In the genomic region with DNA sequence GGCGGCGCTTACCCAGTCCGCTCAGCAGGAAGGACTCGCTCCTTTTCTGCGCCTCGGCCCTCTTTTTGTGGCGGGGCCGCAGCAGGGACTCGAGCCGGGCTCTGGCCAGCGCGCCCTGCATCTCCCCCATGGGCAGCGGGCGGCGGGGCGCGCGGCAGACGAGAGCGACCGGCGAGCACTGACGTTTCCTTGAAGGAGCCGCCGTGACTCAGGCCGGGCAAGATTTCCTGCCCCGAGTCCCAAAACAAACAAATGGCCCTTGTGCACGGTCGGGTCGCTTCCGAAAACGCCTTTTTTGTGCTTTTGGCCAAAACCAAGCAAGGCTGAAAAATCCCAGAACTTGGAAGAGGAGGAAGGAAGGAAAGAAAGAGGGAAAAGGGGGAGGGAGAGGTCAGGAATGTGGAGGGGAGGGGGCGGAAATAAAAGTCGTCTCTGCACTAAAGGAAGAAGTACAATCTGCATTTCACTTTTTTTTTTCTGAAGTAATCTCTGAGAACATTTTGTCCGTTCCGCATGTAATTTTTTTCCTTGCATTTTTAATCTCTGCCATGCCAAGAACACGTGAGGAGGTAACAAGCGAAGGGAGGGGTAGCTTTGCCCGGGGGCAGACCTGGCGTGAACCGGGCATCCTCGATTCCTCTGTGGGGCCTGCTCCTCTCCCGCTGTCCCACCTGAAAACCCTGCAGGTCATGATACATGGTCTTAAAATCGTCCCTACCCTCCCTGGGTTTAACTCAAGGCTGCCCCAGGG, we compare ENCODE assay signal across 8 cellular contexts.
A peak's percentile ranks its signal among the peaks of the same experiment; 100 is the strongest.
DNase-seq lines count a peak whose midpoint lies in the region; ATAC-seq, FAIRE-seq and TF ChIP-seq lines count a peak whose summit lies in the region.

No MANE protein-coding gene starts in this region.

- no peaks in the 10 kb centered on the region; the same call in 1 of the 2 replicates for H3K36me3 ChIP-seq in HAP-1 (replicated peaks)
- peaks cover 36% of the 10 kb centered on the region for H3K36me3 ChIP-seq in neutrophil
- H3K36me3 ChIP-seq in upper lobe of right lung, result peaks cover 33% of the 10 kb centered on the region

- H3K4me3 ChIP-seq in HAP-1, result peak overlapping the region; percentile 59
- peak overlapping the region; percentile 83 to 99 for H3K4me3 ChIP-seq in neutrophil (ENCODE audit: low read depth in 1 of 2, low read length in 1 of 2)
- H3K4me3 ChIP-seq in upper lobe of right lung, result peak overlapping the region; percentile 66

- in situ Hi-C loops in HAP-1 (cut with MboI; ENCODE audit: low sequenced_read_pairs), result no loop called here

- FAIRE-seq in HTR-8/SVneo (lab: Jason Lieb, UNC), result no peak

- DNase-seq in ELR (ENCODE audit: low read depth) (peak; percentile 83), HAP-1 (ENCODE audit: low spot score in 2 of 2) (no peak), NCI-H2196 treated with DMSO at 0.1 percent for 48 hours (lab: John Stamatoyannopoulos, UW; ENCODE audit: unreplicated experiment) (peak; percentile 37), germinal center (ENCODE audit: low spot score) (peak; percentile 59), upper lobe of right lung (peak; percentile 90), HTR-8/SVneo (ENCODE audit: insufficient read length, low spot score) (no peak)
- DNase-seq in activated effector memory CD4-positive, alpha-beta T cell treated with anti-CD3 and anti-CD28 coated beads, Interleukin-2, amount 50 U/mL, for 16 hours, result peak; percentile 81

- H3K9me3 ChIP-seq in HAP-1 (no peaks in the 10 kb centered on the region), neutrophil (peaks cover 6% of the 10 kb centered on the region), upper lobe of right lung (no peaks in the 10 kb centered on the region)

- intact Hi-C loops in upper lobe of right lung (cut with DNase I), result loop anchor here (10.0 kb wide), 1 partner anchor 469 kb away; no protein-coding TSS in a partner anchor

- no peaks in the 10 kb centered on the region for H3K27me3 ChIP-seq in HAP-1 (ENCODE audit: low read depth)
- H3K27me3 ChIP-seq in neutrophil, result no peaks in the 10 kb centered on the region
- H3K27me3 ChIP-seq in upper lobe of right lung, result no peaks in the 10 kb centered on the region

- TF ChIP-seq CTCF in neutrophil (IDR thresholded peaks at IDR 0.05) (no peak), upper lobe of right lung (IDR thresholded peaks at IDR 0.05) (no peak)

- H3K27ac ChIP-seq in neutrophil (peak overlapping the region; percentile 100), upper lobe of right lung (peak overlapping the region; percentile 99)

- ATAC-seq in upper lobe of right lung, result peak; percentile 57

- H3K4me1 ChIP-seq in HAP-1, result peaks cover 10% of the 10 kb centered on the region; the same call in 1 of the 2 replicates
- peaks cover 54 to 61% of the 10 kb centered on the region in 2 experiments for H3K4me1 ChIP-seq in neutrophil (ENCODE audit: control insufficient read depth in 1 of 2, insufficient read depth in 1 of 2, low read depth in 1 of 2, low read length in 1 of 2)
- peaks cover 42% of the 10 kb centered on the region for H3K4me1 ChIP-seq in upper lobe of right lung

Comparison
In these comparisons a context has a peak if more than half of its experiments do, and no peak if none do; other contexts are left out.
1. DNase-seq: peak in ELR (single experiment), NCI-H2196 treated with DMSO at 0.1 percent for 48 hours (single experiment), activated effector memory CD4-positive, alpha-beta T cell treated with anti-CD3 and anti-CD28 coated beads, Interleukin-2, amount 50 U/mL, for 16 hours (single experiment), germinal center (single experiment) and upper lobe of right lung (single experiment); none in HAP-1 (0 of 2) and HTR-8/SVneo (single experiment).
2. Peak in every context shown above with its lines, with median percentiles within 50 percentile points of each other: H3K4me3 ChIP-seq.